In the genomic region with DNA sequence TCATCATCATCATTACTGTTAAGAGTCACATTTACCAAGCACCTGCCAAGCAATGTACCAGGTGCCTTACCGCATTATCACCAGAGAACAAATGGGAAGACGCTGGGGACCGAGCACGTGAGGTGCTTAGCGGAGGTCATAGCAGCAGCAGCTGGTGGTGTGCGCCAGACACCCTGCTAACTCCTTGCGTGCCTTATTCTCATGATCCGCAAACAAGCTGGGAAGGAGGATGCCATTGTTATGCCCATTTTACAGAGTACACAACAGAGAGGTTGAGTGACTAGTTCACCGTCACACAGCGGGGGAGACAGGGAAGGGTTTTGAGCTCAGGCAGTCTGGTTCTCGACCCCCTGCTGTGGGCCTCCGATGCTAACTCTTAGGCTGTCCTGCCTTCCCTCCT, we compare ENCODE assay signal across 17 cellular contexts. TPM values are rescaled to one million over a fixed set of nuclear protein-coding genes. Genes with fewer than 3 reads are reported as not detected.
DNase-seq lines count a peak whose midpoint lies in the region; ATAC-seq and TF ChIP-seq lines count a peak whose summit lies in the region.
"Had no signal": no experiment of that assay in that cellular context is flagged by ENCODE, and none has a peak within 500 bp of the region (broad histone marks: within the 10 kb centered on the region; RNA-seq: fewer than 3 reads in every experiment).

No MANE protein-coding gene starts in this region.

- no peaks in the 10 kb centered on the region for H3K9me3 ChIP-seq in Loucy (ENCODE audit: insufficient read depth, low read depth, low read length)
- H3K9me3 ChIP-seq in OCI-LY3 (ENCODE audit: insufficient read depth, low read length) = no peaks in the 10 kb centered on the region
- no peaks in the 10 kb centered on the region for H3K9me3 ChIP-seq in MM.1S (replicated peaks; ENCODE audit: insufficient read depth, low read length)
- H3K9me3 ChIP-seq in mesenchymal stem cell (ENCODE audit: control insufficient read depth, low read length) = no peaks in the 10 kb centered on the region
- H3K9me3 ChIP-seq: breast epithelium, heart right ventricle, left ventricle myocardium inferior, upper lobe of right lung had no signal

- no peak overlapping the region for H3K18ac ChIP-seq in mesenchymal stem cell (ENCODE audit: low read depth in 1 of 2, low read length in 2 of 2)

- H2AK5ac ChIP-seq in mesenchymal stem cell (ENCODE audit: low read length, severe bottlenecking) = no peak overlapping the region

- no peak overlapping the region for H4K8ac ChIP-seq in mesenchymal stem cell (ENCODE audit: low read length)

- H2AFZ ChIP-seq in Loucy (ENCODE audit: low read length) = no peak overlapping the region
- H2AFZ ChIP-seq in OCI-LY3 (ENCODE audit: low read depth, low read length) = no peak overlapping the region
- H2AFZ ChIP-seq in MM.1S (ENCODE audit: low read length) = no peak overlapping the region
- H2AFZ ChIP-seq in mesenchymal stem cell (ENCODE audit: low read depth, low read length) = no peak overlapping the region

- H3K27me3 Mint-ChIP-seq in memory B cell = no peaks in the 10 kb centered on the region

- H3K4me3 ChIP-seq in Loucy (ENCODE audit: low read length, poor library complexity, severe bottlenecking) (no peak overlapping the region), OCI-LY3 (ENCODE audit: low read length) (no peak overlapping the region; the same call in 1 of the 2 replicates), MM.1S (ENCODE audit: low read length) (no peak overlapping the region), mesenchymal stem cell (ENCODE audit: insufficient read depth in 1 of 2, low read depth in 1 of 2, low read length in 2 of 2) (no peak overlapping the region)
- H3K4me3 ChIP-seq: breast epithelium, heart right ventricle, left ventricle myocardium inferior, smooth muscle cell, upper lobe of right lung had no signal

- H3K9me2 ChIP-seq in Loucy (replicated peaks; ENCODE audit: low read depth, low read length) = no peaks in the 10 kb centered on the region
- no peaks in the 10 kb centered on the region for H3K9me2 ChIP-seq in MM.1S (replicated peaks; ENCODE audit: insufficient read depth, low read length)

- H3F3A ChIP-seq in Loucy (ENCODE audit: low read depth) (no peaks in the 10 kb centered on the region), MM.1S (ENCODE audit: insufficient read depth, low read length) (peaks cover 5% of the 10 kb centered on the region)

- peaks cover 52% of the 10 kb centered on the region for H3K4me1 Mint-ChIP-seq in memory B cell

- H3K27ac ChIP-seq in OCI-LY3 (ENCODE audit: low read length) = no peak overlapping the region
- no peak overlapping the region for H3K27ac ChIP-seq in MM.1S (ENCODE audit: low read length)
- no peak overlapping the region for H3K27ac ChIP-seq in mesenchymal stem cell (ENCODE audit: low read length, poor library complexity, severe bottlenecking)
- H3K27ac ChIP-seq: breast epithelium, left ventricle myocardium inferior, upper lobe of right lung had no signal

- peaks cover 91% of the 10 kb centered on the region for H3K79me2 ChIP-seq in Loucy (ENCODE audit: insufficient read depth, low read length)
- H3K79me2 ChIP-seq in OCI-LY3 (ENCODE audit: low read length) = peaks cover 42% of the 10 kb centered on the region
- peaks cover 90% of the 10 kb centered on the region for H3K79me2 ChIP-seq in MM.1S (ENCODE audit: low read length)

- H3K9me3 Mint-ChIP-seq in memory B cell = no peaks in the 10 kb centered on the region
- H3K9me3 Mint-ChIP-seq: activated T-helper 2 cell treated with anti-CD3 and anti-CD28 coated beads, Interferon-gamma antibody, Interleukin-2, Interleukin-4, amounts not matched to agents 10 μg/mL and 5 μg/mL and 100 μg/mL, durations not matched to agents 14 hours and 24 hours and 36 hours had no signal

- peak overlapping the region; percentile 86 for H3K27ac Mint-ChIP-seq in memory B cell
- H3K27ac Mint-ChIP-seq: activated T-helper 2 cell treated with anti-CD3 and anti-CD28 coated beads, Interferon-gamma antibody, Interleukin-2, Interleukin-4, amounts not matched to agents 10 μg/mL and 5 μg/mL and 100 μg/mL, durations not matched to agents 14 hours and 24 hours and 36 hours had no signal

- peaks cover 22% of the 10 kb centered on the region for H3K36me3 Mint-ChIP-seq in memory B cell

- H2BK15ac ChIP-seq in mesenchymal stem cell (ENCODE audit: low read depth, poor library complexity, severe bottlenecking) = no peak overlapping the region

- no peak overlapping the region for H3K4ac ChIP-seq in mesenchymal stem cell (ENCODE audit: low read depth in 1 of 2, low read length in 2 of 2)

- TF ChIP-seq CTCF in Loucy (conservative IDR thresholded peaks at IDR 0.05; ENCODE audit: low read length) (no peak), OCI-LY3 (IDR thresholded peaks at IDR 0.05; ENCODE audit: low read depth, low read length) (no peak), MM.1S (IDR thresholded peaks at IDR 0.05; ENCODE audit: low read length) (no peak)

- H3K36me3 ChIP-seq in Loucy (ENCODE audit: insufficient read depth, low read length) = peaks cover 22% of the 10 kb centered on the region; the same call in 1 of the 2 replicates
- H3K36me3 ChIP-seq in OCI-LY3 (replicated peaks; ENCODE audit: low read depth, low read length) = peaks cover 8% of the 10 kb centered on the region
- no peaks in the 10 kb centered on the region for H3K36me3 ChIP-seq in MM.1S (replicated peaks; ENCODE audit: insufficient read depth, low read length)
- H3K36me3 ChIP-seq in mesenchymal stem cell (ENCODE audit: control insufficient read depth in 1 of 2, insufficient read depth in 2 of 2, low read depth in 1 of 2, low read length in 2 of 2) = no peaks in the 10 kb centered on the region
- H3K36me3 ChIP-seq: breast epithelium, left ventricle myocardium inferior, upper lobe of right lung had no signal

- H3K14ac ChIP-seq in mesenchymal stem cell (ENCODE audit: low read length in 2 of 2) = no peak overlapping the region

- DNase-seq in NCI-H510A treated with DMSO at 0.1 percent for 48 hours (lab: John Stamatoyannopoulos, UW) = peak; percentile 49
- DNase-seq in NCI-H510A (lab: John Stamatoyannopoulos, UW) = no peak
- no peak for DNase-seq in memory B cell (ENCODE audit: low spot score in 2 of 2)
- DNase-seq in MM.1S = no peak
- no peak for DNase-seq in dedifferentiated amniotic fluid mesenchymal stem cell (ENCODE audit: extremely low spot score)
- DNase-seq in mesenchymal stem cell = no peak
- DNase-seq: DMS79, heart right ventricle, left ventricle myocardium inferior, NCI-H524 treated with DMSO at 0.1 percent for 48 hours, upper lobe of right lung had no signal

- no peak overlapping the region for H4K91ac ChIP-seq in mesenchymal stem cell (ENCODE audit: low read length)

- H3K4me2 ChIP-seq in Loucy (ENCODE audit: low read depth, low read length, poor library complexity, severe bottlenecking) (peak overlapping the region; percentile 4), OCI-LY3 (ENCODE audit: low read length) (peak overlapping the region; percentile 44), MM.1S (ENCODE audit: low read depth, low read length) (no peak overlapping the region), mesenchymal stem cell (ENCODE audit: low read length, poor library complexity, severe bottlenecking) (no peak overlapping the region)
- H3K4me2 ChIP-seq: smooth muscle cell had no signal

- peak overlapping the region; percentile 68 for H3K4me3 Mint-ChIP-seq in memory B cell

- peaks cover 43% of the 10 kb centered on the region for H3K4me1 ChIP-seq in Loucy (ENCODE audit: insufficient read depth, low read length, poor library complexity, severe bottlenecking)
- H3K4me1 ChIP-seq in OCI-LY3 (ENCODE audit: low read length) = peaks cover 39% of the 10 kb centered on the region
- peaks cover 23% of the 10 kb centered on the region for H3K4me1 ChIP-seq in MM.1S (ENCODE audit: low read length)
- H3K4me1 ChIP-seq in mesenchymal stem cell (ENCODE audit: control insufficient read depth, insufficient read depth, low read depth, low read length) = peaks cover 15% of the 10 kb centered on the region
- H3K4me1 ChIP-seq: breast epithelium had no signal

- 91% methylated on average over 12 of the region's 12 CpGs for WGBS in mesenchymal stem cell

- H3K79me1 ChIP-seq in mesenchymal stem cell (replicated peaks; ENCODE audit: low read length, poor library complexity, severe bottlenecking) = no peaks in the 10 kb centered on the region

- no peak overlapping the region for H2BK120ac ChIP-seq in mesenchymal stem cell (ENCODE audit: low read depth, low read length)

- no peak overlapping the region for H3K23ac ChIP-seq in mesenchymal stem cell (ENCODE audit: low read length in 2 of 2)

- H2BK12ac ChIP-seq in mesenchymal stem cell (ENCODE audit: low read length in 2 of 2) = no peak overlapping the region

- ATAC-seq in memory B cell (ENCODE audit: low read depth) = no peak
- ATAC-seq: heart right ventricle, upper lobe of right lung had no signal

- peaks cover 78% of the 10 kb centered on the region for H4K20me1 ChIP-seq in Loucy (ENCODE audit: insufficient read depth, low read length, poor library complexity, severe bottlenecking)
- H4K20me1 ChIP-seq in OCI-LY3 (ENCODE audit: insufficient read depth, low read length) = peaks cover 50% of the 10 kb centered on the region
- 0 out of 2 replicates have a peak, but pooled peaks cover 6% of the 10 kb centered on the region for H4K20me1 ChIP-seq in MM.1S (ENCODE audit: insufficient read depth, low read length)

- no peak overlapping the region for H2BK5ac ChIP-seq in mesenchymal stem cell (ENCODE audit: low read depth, low read length, poor library complexity, severe bottlenecking)

- H3K27me3 ChIP-seq in Loucy (ENCODE audit: insufficient read depth, low read length, poor library complexity, severe bottlenecking) (no peaks in the 10 kb centered on the region), OCI-LY3 (ENCODE audit: low read depth, low read length) (no peaks in the 10 kb centered on the region), MM.1S (replicated peaks; ENCODE audit: insufficient read depth, low read length) (no peaks in the 10 kb centered on the region), mesenchymal stem cell (ENCODE audit: control insufficient read depth in 1 of 2, insufficient read depth in 1 of 2, low read length in 2 of 2) (peaks cover 17 to 19% of the 10 kb centered on the region in 2 experiments)
- H3K27me3 ChIP-seq: breast epithelium, upper lobe of right lung had no signal

- H3K9ac ChIP-seq in Loucy (ENCODE audit: low read depth, low read length, poor library complexity, severe bottlenecking) (no peak overlapping the region), OCI-LY3 (ENCODE audit: low read length) (no peak overlapping the region), MM.1S (ENCODE audit: low read length) (no peak overlapping the region), mesenchymal stem cell (ENCODE audit: low read length) (no peak overlapping the region)

RNA-seq across cellular contexts. Expression of a gene that starts 7.3 kb away (rescaled TPM):
- polyA plus RNA-seq in mesenchymal stem cell (2013, experiment 1 of 2) = 1.7 TPM
- polyA plus RNA-seq in mesenchymal stem cell (2013, experiment 2 of 2) = 1.5 TPM

RNA-seq across cellular contexts. Expression of a gene that starts 40.7 kb away (rescaled TPM):
- polyA plus RNA-seq in mesenchymal stem cell (2013, experiment 1 of 2) = 0.47 TPM
- 0.49 TPM for polyA plus RNA-seq in mesenchymal stem cell (2013, experiment 2 of 2)
- polyA plus RNA-seq: endothelial cell of umbilical vein had no signal

Comparison
In these comparisons a context has a peak if more than half of its experiments do, and no peak if none do; other contexts are left out.
1. H3K4me2 ChIP-seq: peak in Loucy (single experiment) and OCI-LY3 (single experiment); none in MM.1S (single experiment) and mesenchymal stem cell (single experiment).